ENCODE assay signal across 8 cellular contexts in the genomic region with DNA sequence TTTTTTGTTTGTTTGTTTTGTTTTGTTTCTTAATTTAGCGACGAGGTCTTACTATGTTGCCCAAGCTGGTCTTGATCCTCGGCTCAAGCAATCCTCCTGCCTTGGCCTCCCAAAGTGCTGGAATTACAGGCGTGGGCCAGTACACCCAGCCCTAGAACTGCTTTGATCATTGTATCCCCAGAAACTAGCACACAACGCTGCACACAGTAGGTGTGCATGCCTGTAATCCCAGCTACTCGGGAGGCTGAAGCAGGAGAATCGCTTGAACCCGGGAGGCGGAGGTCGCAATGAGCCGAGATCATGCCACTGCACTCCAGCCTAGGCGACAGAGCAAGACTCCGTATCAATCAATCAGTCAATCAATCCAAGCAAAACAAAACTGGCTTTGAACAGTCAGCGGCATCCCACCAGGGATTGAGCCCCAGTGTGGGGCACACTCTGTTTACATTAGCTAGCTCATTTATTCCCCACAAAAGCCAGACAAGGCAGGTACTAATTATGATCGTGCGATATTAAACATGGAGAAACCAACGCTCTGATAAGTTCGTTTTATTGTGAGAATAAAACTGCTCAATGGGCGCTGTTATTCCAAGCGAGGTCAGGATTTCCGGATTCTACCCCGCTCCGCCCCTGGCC.
A peak's percentile ranks its signal among the peaks of the same experiment; 100 is the strongest.
DNase-seq lines count a peak whose midpoint lies in the region; ATAC-seq lines count a peak whose summit lies in the region.

No MANE protein-coding gene starts in this region.

- peak overlapping the region; percentile 68 to 87 for H3K27ac Mint-ChIP-seq in effector memory CD8-positive, alpha-beta T cell

- peak overlapping the region; percentile 73 to 97 for H3K4me3 Mint-ChIP-seq in effector memory CD8-positive, alpha-beta T cell

- H3K4me1 Mint-ChIP-seq in effector memory CD8-positive, alpha-beta T cell (ENCODE audit: low read depth in 2 of 2): peaks cover 21 to 25% of the 10 kb centered on the region in 2 donors

- no peaks in the 10 kb centered on the region for H3K27me3 ChIP-seq in neuron (ENCODE audit: insufficient read depth, low read length)

- H3K27me3 Mint-ChIP-seq in effector memory CD8-positive, alpha-beta T cell: no peaks in the 10 kb centered on the region

- H3K9me3 Mint-ChIP-seq in effector memory CD8-positive, alpha-beta T cell: no peaks in the 10 kb centered on the region

- H3K9me3 ChIP-seq in KOPT-K1 (ENCODE audit: insufficient read depth, low read length, poor library complexity, severe bottlenecking): no peaks in the 10 kb centered on the region
- H3K9me3 ChIP-seq in neuron (ENCODE audit: low read length): no peaks in the 10 kb centered on the region

- H2AFZ ChIP-seq in neuron (ENCODE audit: low read depth, low read length): peak overlapping the region; percentile 64

- H3K4me1 ChIP-seq in neuron (ENCODE audit: insufficient read depth, low read length): peaks cover 6% of the 10 kb centered on the region

- H3K4me3 ChIP-seq in neuron (ENCODE audit: low read length): peak overlapping the region; percentile 60

- H3K36me3 Mint-ChIP-seq in effector memory CD8-positive, alpha-beta T cell (ENCODE audit: insufficient read depth): peaks cover 34% of the 10 kb centered on the region

- peaks cover 27% of the 10 kb centered on the region for H3K36me3 ChIP-seq in KOPT-K1 (ENCODE audit: insufficient read depth, low read length)
- H3K36me3 ChIP-seq in neuron (ENCODE audit: insufficient read depth, low read length): peaks cover 23% of the 10 kb centered on the region

- DNase-seq in effector memory CD8-positive, alpha-beta T cell: no peak
- DNase-seq in GOT3 (lab: John Stamatoyannopoulos, UW) (no peak), NCI-H526 (lab: John Stamatoyannopoulos, UW) (no peak)
- DNase-seq in activated CD8-positive, alpha-beta memory T cell treated with anti-CD3 and anti-CD28 coated beads, Interleukin-2, amount 50 U/mL, for 48 hours: no peak

- H3K27ac ChIP-seq in KOPT-K1 (ENCODE audit: low read depth, low read length, poor library complexity, severe bottlenecking): peak overlapping the region; percentile 88

- ATAC-seq in GM19372 (IDR thresholded peaks at IDR 0.05; ENCODE audit: low read depth, unreplicated experiment) (peak; percentile 1), GM21367 (IDR thresholded peaks at IDR 0.05; ENCODE audit: unreplicated experiment) (no peak)
- no peak for ATAC-seq in effector memory CD8-positive, alpha-beta T cell (replicated peaks)
